In the genomic region with DNA sequence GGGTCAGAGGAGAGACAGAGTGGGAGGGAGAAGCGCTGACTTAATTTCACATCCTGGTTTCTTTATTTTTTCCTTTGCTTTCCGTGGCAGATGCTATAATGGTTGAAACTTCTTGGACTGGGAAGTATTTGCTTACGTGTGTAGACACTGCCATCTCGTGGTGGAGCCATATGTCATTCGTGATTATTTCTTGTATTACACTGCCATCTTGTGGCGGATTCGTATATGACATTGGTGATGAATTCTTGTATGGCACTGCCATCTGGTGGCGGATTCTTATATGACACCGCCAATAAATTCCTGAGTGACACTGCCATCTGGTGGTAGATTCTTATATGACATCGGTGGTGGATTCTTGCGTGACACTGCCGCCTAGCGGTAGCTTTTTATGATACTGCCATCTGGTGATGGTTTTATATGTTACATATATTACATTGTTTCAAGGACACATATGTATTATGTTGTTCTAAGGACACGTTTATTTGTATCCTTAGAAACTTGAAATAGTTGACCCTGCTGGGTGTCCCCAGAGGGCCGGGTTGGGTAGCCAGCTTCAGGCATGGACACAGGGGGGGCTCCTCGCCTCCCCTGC, we compare ENCODE assay signal across 8 cellular contexts. TPM values are rescaled to one million over a fixed set of nuclear protein-coding genes. Genes with fewer than 3 reads are reported as not detected.
DNase-seq lines count a peak whose midpoint lies in the region; ATAC-seq and TF ChIP-seq lines count a peak whose summit lies in the region.

No MANE protein-coding gene starts in this region.

- peaks cover 14 to 23% of the 10 kb centered on the region in 2 donors for H3K36me3 Mint-ChIP-seq in CD14-positive monocyte
- peaks cover 0 to 2% of the 10 kb centered on the region in 2 donors for H3K36me3 Mint-ChIP-seq in activated T-cell treated with anti-CD3 and anti-CD28 coated beads, Interleukin-2, amount 50 U/mL, for 72 hours (ENCODE audit: insufficient read depth in 2 of 2)
- peaks cover 53% of the 10 kb centered on the region for H3K36me3 Mint-ChIP-seq in neural crest cell (ENCODE audit: low read depth)

- CTCF ChIA-PET in PC-9 (lab: Charles Lee): interaction anchor here (0.6 kb wide), 1 partner anchor 22 kb away, joined by 3 read pairs; no protein-coding TSS in a partner anchor

- peaks cover 48% of the 10 kb centered on the region for H3K4me1 Mint-ChIP-seq in CD14-positive monocyte
- H3K4me1 Mint-ChIP-seq in activated T-cell treated with anti-CD3 and anti-CD28 coated beads, Interleukin-2, amount 50 U/mL, for 72 hours (ENCODE audit: low read depth): peaks cover 31% of the 10 kb centered on the region
- peaks cover 5% of the 10 kb centered on the region for H3K4me1 Mint-ChIP-seq in neural crest cell

- no TSS peak for BruUV-seq in PC-9 (replicated peaks; lab: Mats Ljungman, UMichigan)

- H3K9me3 ChIP-seq in PC-9 (ENCODE audit: insufficient read depth, low read depth) (peaks cover 30% of the 10 kb centered on the region), fibroblast of lung (ENCODE audit: control insufficient read depth, insufficient read depth, low read depth, low read length) (no peaks in the 10 kb centered on the region)

- intact Hi-C loops in CD14-positive monocyte (cut with micrococcal nuclease) (loop anchor here (2.0 to 10.0 kb wide), 5 partner anchors 122 to 1375 kb away; no protein-coding TSS in a partner anchor), PC-9 (cut with micrococcal nuclease; ENCODE audit: unreplicated experiment) (loop anchor here (1.0 to 10.0 kb wide), 6 partner anchors 124 to 1375 kb away; no protein-coding TSS in a partner anchor)

- no peak overlapping the region for H2AFZ ChIP-seq in PC-9
- no peak overlapping the region for H2AFZ ChIP-seq in fibroblast of lung (ENCODE audit: low read length)

- in situ Hi-C loops in KBM-7 (cut with MboI; ENCODE audit: low pct_unique_long_range_greater_than_20kb, low sequenced_read_pairs): loop anchor here (25.0 kb wide), 1 partner anchor 232 kb away; no protein-coding TSS in a partner anchor

- ATAC-seq in GM19467 (IDR thresholded peaks at IDR 0.05; ENCODE audit: unreplicated experiment): peak; percentile 54
- ATAC-seq in activated T-cell treated with anti-CD3 and anti-CD28 coated beads, Interleukin-2, amount 50 U/mL, for 72 hours (replicated peaks in 1 of 2): peak; percentile 66 to 71

- peak overlapping the region in 2 of 7 donors; percentile 15 to 16 for H3K27ac Mint-ChIP-seq in CD14-positive monocyte
- peak overlapping the region; percentile 31 for H3K27ac Mint-ChIP-seq in activated T-cell treated with anti-CD3 and anti-CD28 coated beads, Interleukin-2, amount 50 U/mL, for 72 hours
- no peak overlapping the region for H3K27ac Mint-ChIP-seq in neural crest cell (ENCODE audit: unreplicated experiment)

- POLR2A ChIA-PET in PC-9 (lab: Charles Lee; ENCODE audit: unreplicated experiment): interaction anchor here (0.7 kb wide), 1 partner anchor 807 kb away, joined by 3 read pairs; no protein-coding TSS in a partner anchor

- no peak overlapping the region for H3K9ac ChIP-seq in fibroblast of lung (ENCODE audit: insufficient read depth, low read length)

- no peaks in the 10 kb centered on the region for H3K79me2 ChIP-seq in PC-9 (ENCODE audit: low read depth)
- no peaks in the 10 kb centered on the region for H3K79me2 ChIP-seq in fibroblast of lung (ENCODE audit: control insufficient read depth, insufficient read depth, low read length)

- no peaks in the 10 kb centered on the region for H3K9me2 ChIP-seq in PC-9 (ENCODE audit: insufficient read depth)

- H3F3A ChIP-seq in PC-9 (ENCODE audit: insufficient read depth, low read depth): peaks cover 13% of the 10 kb centered on the region; the same call in 1 of the 2 replicates

- H3K9me3 Mint-ChIP-seq in CD14-positive monocyte (peaks cover 0 to 19% (median 2%) of the 10 kb centered on the region in 7 donors), neural crest cell (peaks cover 25% of the 10 kb centered on the region)
- H3K9me3 Mint-ChIP-seq in activated T-cell treated with anti-CD3 and anti-CD28 coated beads, Interleukin-2, amount 50 U/mL, for 72 hours: no peaks in the 10 kb centered on the region

- H3K4me3 ChIP-seq in PC-9 (no peak overlapping the region), fibroblast of lung (replicated peaks in 1 of 4; ENCODE audit: control extremely low read depth in 1 of 4, insufficient read depth in 1 of 4, low read depth in 3 of 4, low read length in 4 of 4) (no peak overlapping the region)

- TF ChIP-seq CTCF in CD14-positive monocyte (IDR thresholded peaks at IDR 0.05) (peak; percentile 100), PC-9 (conservative IDR thresholded peaks at IDR 0.05) (peak; percentile 100), fibroblast of lung (conservative IDR thresholded peaks at IDR 0.05 in 1 of 2, IDR thresholded peaks at IDR 0.05 in 1 of 2; ENCODE audit: low read depth in 1 of 2, low read length in 2 of 2) (peak; percentile 87 to 97), neural crest cell (conservative IDR thresholded peaks at IDR 0.05) (peak; percentile 100)

- H3K27me3 Mint-ChIP-seq in CD14-positive monocyte (ENCODE audit: low read depth in 3 of 3) (peaks cover 0 to 3% (median 2%) of the 10 kb centered on the region in 3 donors), neural crest cell (ENCODE audit: low read depth) (no peaks in the 10 kb centered on the region)
- no peaks in the 10 kb centered on the region for H3K27me3 Mint-ChIP-seq in activated T-cell treated with anti-CD3 and anti-CD28 coated beads, Interleukin-2, amount 50 U/mL, for 72 hours (ENCODE audit: low read depth)

- H3K27me3 ChIP-seq in PC-9 (ENCODE audit: insufficient read depth, low read depth) (no peaks in the 10 kb centered on the region), fibroblast of lung (ENCODE audit: control insufficient read depth, insufficient read depth, low read length) (no peaks in the 10 kb centered on the region)

- H3K36me3 ChIP-seq in PC-9 (ENCODE audit: low read depth) (peaks cover 32% of the 10 kb centered on the region), fibroblast of lung (ENCODE audit: control insufficient read depth, insufficient read depth, low read length) (peaks cover 4% of the 10 kb centered on the region)

- H3K27ac ChIP-seq in PC-9: no peak overlapping the region
- H3K27ac ChIP-seq in fibroblast of lung (ENCODE audit: insufficient read depth, low read length): no peak overlapping the region

- H4K20me1 ChIP-seq in PC-9 (ENCODE audit: insufficient read depth): no peaks in the 10 kb centered on the region
- H4K20me1 ChIP-seq in fibroblast of lung (ENCODE audit: control insufficient read depth, extremely low read depth, insufficient read depth, low read length): no peaks in the 10 kb centered on the region

- DNase-seq in CD14-positive monocyte (ENCODE audit: low spot score) (peak; percentile 68), KBM-7 (peak; percentile 94), PC-9 (peak; percentile 45 to 46), fibroblast of lung (ENCODE audit: low read depth in 2 of 2) (peak; percentile 76 to 91), neural crest cell (ENCODE audit: low read depth, low spot score) (peak; percentile 86), superior temporal gyrus (ENCODE audit: extremely low spot score) (peak; percentile 84)
- DNase-seq in activated T-cell treated with anti-CD3 and anti-CD28 coated beads, Interleukin-2, amount 50 U/mL, for 72 hours: peak; percentile 67 to 69

- no peaks in the 10 kb centered on the region for H3K4me1 ChIP-seq in PC-9 (replicated peaks; ENCODE audit: insufficient read depth)
- no peaks in the 10 kb centered on the region for H3K4me1 ChIP-seq in fibroblast of lung (ENCODE audit: control insufficient read depth, extremely low read depth, insufficient read depth, low read length)

- H3K4me2 ChIP-seq in PC-9: no peak overlapping the region
- no peak overlapping the region for H3K4me2 ChIP-seq in fibroblast of lung (ENCODE audit: extremely low read depth, insufficient read depth, low read length)

- H3K4me3 Mint-ChIP-seq in CD14-positive monocyte (no peak overlapping the region), neural crest cell (peak overlapping the region; percentile 36)
- H3K4me3 Mint-ChIP-seq in activated T-cell treated with anti-CD3 and anti-CD28 coated beads, Interleukin-2, amount 50 U/mL, for 72 hours: peak overlapping the region in 1 of 2 donors; percentile 6

RNA-seq across cellular contexts. Expression of gene CLCN4, which starts 37.3 kb away (rescaled TPM):
- polyA plus RNA-seq in CD14-positive monocyte: 1 to 10 TPM; 1.3 to 1.9 TPM
- 3.1 and 4.4 TPM in 2 replicates for total RNA-seq in PC-9 (2021)
- under 1 TPM; 0.02 to 0.19 TPM for total RNA-seq in activated T-cell treated with anti-CD3 and anti-CD28 coated beads, Interleukin-2, amount 50 U/mL, for 72 hours
- 2.1 and 4.0 TPM in 2 replicates for total RNA-seq in fibroblast of lung
- 0.70 and 2.2 TPM in 2 replicates for polyA plus RNA-seq in fibroblast of lung
- 0.62 and 1.6 TPM in 2 replicates for polyA plus RNA-seq in fibroblast of lung (2012)
- 2.0 and 5.9 TPM in 2 replicates for polyA minus RNA-seq in fibroblast of lung (ENCODE audit: low replicate concordance)
- total RNA-seq in neural crest cell: 8.8 and 9.0 TPM in 2 replicates
